In genomic region chr5:83543898-83544297, GRCh38 we compare ENCODE assay signal across 21 cellular contexts.
"Had no signal": no experiment of that assay in that cellular context is flagged by ENCODE, and none has a peak within 500 bp of the region (broad histone marks: within the 10 kb centered on the region; RNA-seq: fewer than 3 reads in every experiment).

No MANE protein-coding gene starts in this region.

- H3K9me3 ChIP-seq: gastroesophageal sphincter, testis, uterus had no signal

- H3K4me3 ChIP-seq: gastroesophageal sphincter, testis, uterus had no signal

- DNase-seq: activated CD4-positive, alpha-beta T cell treated with anti-CD3 and anti-CD28 coated beads for 36 hours; activated CD4-positive, CD25-positive, alpha-beta regulatory T cell; activated CD8-positive, alpha-beta memory T cell treated with anti-CD3 and anti-CD28 coated beads, Interleukin-2, amount 10 ng/mL, durations not matched to agents 7 days and 5 days; activated CD8-positive, alpha-beta T cell treated with anti-CD3 and anti-CD28 coated beads, Interleukin-2, amount 10 ng/mL, durations not matched to agents 7 days and 5 days; activated naive CD4-positive, alpha-beta T cell; activated T-cell treated with anti-CD3 and anti-CD28 coated beads, Interleukin-2, amount 50 U/mL, for 48 hours; effector CD8-positive, alpha-beta T cell; hippocampal formation; immature natural killer cell; kidney; left colon; mammary epithelial cell; naive B cell; nucleus accumbens; right cardiac atrium; stimulated activated CD4-positive, alpha-beta T cell treated with anti-CD3 and anti-CD28 coated beads, Interleukin-12 subunit alpha, Interleukin-12 subunit beta, amount 100 ng/mL, for 4 hours; stimulated activated CD4-positive, alpha-beta T cell treated with anti-CD3 and anti-CD28 coated beads, Interleukin-4, amount 100 ng/mL, for 1 hour; stimulated activated naive CD8-positive, alpha-beta T cell treated with anti-CD3 and anti-CD28 coated beads, Interleukin-15, Interleukin-2, amounts not matched to agents 100 U/mL and 50 U/mL, for 24 hours; testis; uterus had no signal

- H3K27ac ChIP-seq: gastroesophageal sphincter, testis had no signal

- H3K36me3 ChIP-seq: gastroesophageal sphincter, uterus had no signal

- H3K4me1 ChIP-seq: gastroesophageal sphincter, testis, uterus had no signal

- H3K27me3 ChIP-seq: gastroesophageal sphincter, testis, uterus had no signal

- ATAC-seq: activated CD4-positive, alpha-beta T cell treated with anti-CD3 and anti-CD28 coated beads for 36 hours; activated CD8-positive, alpha-beta memory T cell treated with anti-CD3 and anti-CD28 coated beads, Interleukin-2, amount 10 ng/mL, durations not matched to agents 7 days and 5 days; activated CD8-positive, alpha-beta T cell treated with anti-CD3 and anti-CD28 coated beads, Interleukin-2, amount 10 ng/mL, durations not matched to agents 7 days and 5 days; gastroesophageal sphincter; left colon; right cardiac atrium; stimulated activated naive CD8-positive, alpha-beta T cell treated with anti-CD3 and anti-CD28 coated beads, Interleukin-15, Interleukin-2, amounts not matched to agents 100 U/mL and 50 U/mL, for 24 hours had no signal
